In genomic region chr7:149180713-149181112, GRCh38 we compare ENCODE assay signal across 14 cellular contexts. TPM values are rescaled to one million over a fixed set of nuclear protein-coding genes. Genes with fewer than 3 reads are reported as not detected.
A peak's percentile ranks its signal among the peaks of the same experiment; 100 is the strongest.
DNase-seq lines count a peak whose midpoint lies in the region; ATAC-seq and TF ChIP-seq lines count a peak whose summit lies in the region.
"Had no signal": no experiment of that assay in that cellular context is flagged by ENCODE, and none has a peak within 500 bp of the region (broad histone marks: within the 10 kb centered on the region; RNA-seq: fewer than 3 reads in every experiment).

No MANE protein-coding gene starts in this region.

- no peak for ATAC-seq in CD8-positive, alpha-beta T cell
- no peak for ATAC-seq in PC-3
- no peak for ATAC-seq in HG03196 (IDR thresholded peaks at IDR 0.05; ENCODE audit: unreplicated experiment)

- H3K27me3 Mint-ChIP-seq in CD8-positive, alpha-beta T cell (ENCODE audit: low read depth): no peaks in the 10 kb centered on the region
- H3K27me3 Mint-ChIP-seq in mesothelial cell of epicardium (ENCODE audit: low read depth): no peaks in the 10 kb centered on the region
- H3K27me3 Mint-ChIP-seq: CD4-positive, CD25-positive, alpha-beta regulatory T cell had no signal

- H3K27me3 ChIP-seq in CD8-positive, alpha-beta T cell (ENCODE audit: insufficient read depth, low read length): no peaks in the 10 kb centered on the region
- no peaks in the 10 kb centered on the region for H3K27me3 ChIP-seq in PC-3 (ENCODE audit: low read length)
- H3K27me3 ChIP-seq in mammary epithelial cell (ENCODE audit: insufficient read depth, low read length): no peaks in the 10 kb centered on the region
- H3K27me3 ChIP-seq: MG63 had no signal

- H3K4me1 ChIP-seq in CD8-positive, alpha-beta T cell (ENCODE audit: insufficient read depth, low read length): no peaks in the 10 kb centered on the region
- H3K4me1 ChIP-seq in PC-3 (ENCODE audit: insufficient read depth, low read length): no peaks in the 10 kb centered on the region
- H3K4me1 ChIP-seq in mammary epithelial cell (ENCODE audit: insufficient read depth, low read length): peaks cover 24% of the 10 kb centered on the region

- no peak overlapping the region for H3K27ac ChIP-seq in CD8-positive, alpha-beta T cell (ENCODE audit: low read depth, low read length)
- H3K27ac ChIP-seq in PC-3 (ENCODE audit: low read length) (no peak overlapping the region), mammary epithelial cell (ENCODE audit: insufficient read depth, low read depth, low read length) (no peak overlapping the region)
- H3K27ac ChIP-seq: KMS-11 had no signal

- no peak for TF ChIP-seq CTCF in CD8-positive, alpha-beta T cell (IDR thresholded peaks at IDR 0.05)
- TF ChIP-seq CTCF in PC-3 (conservative IDR thresholded peaks at IDR 0.05; ENCODE audit: low read depth, low read length) (no peak), mammary epithelial cell (conservative IDR thresholded peaks at IDR 0.05 in 1 of 2, IDR thresholded peaks at IDR 0.05 in 1 of 2; ENCODE audit: extremely low read depth in 1 of 2, insufficient read depth in 1 of 2, low read depth in 1 of 2, low read length in 2 of 2) (no peak), mesothelial cell of epicardium (IDR thresholded peaks at IDR 0.05; ENCODE audit: unreplicated experiment) (no peak)

- no peak overlapping the region for H2AFZ ChIP-seq in PC-3 (ENCODE audit: low read length)
- H2AFZ ChIP-seq in mammary epithelial cell (ENCODE audit: low read depth, low read length): no peak overlapping the region

- TSS peak; percentile 6 for BruUV-seq in PC-3 (replicated peaks; lab: Mats Ljungman, UMichigan)
- BruUV-seq in mammary epithelial cell (replicated peaks; lab: Mats Ljungman, UMichigan): no TSS peak

- no peaks in the 10 kb centered on the region for H3K9me2 ChIP-seq in PC-3 (replicated peaks; ENCODE audit: low read length)

- H3K79me2 ChIP-seq in PC-3 (ENCODE audit: low read length): no peaks in the 10 kb centered on the region
- peaks cover 3% of the 10 kb centered on the region for H3K79me2 ChIP-seq in mammary epithelial cell (ENCODE audit: insufficient read depth, low read length)

- no peaks in the 10 kb centered on the region for H3F3A ChIP-seq in PC-3 (ENCODE audit: low read length, unreplicated experiment)

- H3K4me1 Mint-ChIP-seq in CD8-positive, alpha-beta T cell (ENCODE audit: low read depth): no peaks in the 10 kb centered on the region
- H3K4me1 Mint-ChIP-seq in mesothelial cell of epicardium: peaks cover 20% of the 10 kb centered on the region

- dilution Hi-C loops in mammary epithelial cell (cut with HindIII; ENCODE audit: low sequenced_read_pairs): no loop called here

- peaks cover 56% of the 10 kb centered on the region for H3K36me3 Mint-ChIP-seq in CD8-positive, alpha-beta T cell
- peaks cover 38% of the 10 kb centered on the region for H3K36me3 Mint-ChIP-seq in mesothelial cell of epicardium

- CTCF ChIA-PET in CD8-positive, alpha-beta T cell (lab: Charles Lee): no interaction called here
- CTCF ChIA-PET in PC-3 (lab: Charles Lee) (no interaction called here), mammary epithelial cell (lab: Charles Lee; ENCODE audit: low non-redundant PET) (no interaction called here)

- no peak overlapping the region for H3K4me3 ChIP-seq in CD8-positive, alpha-beta T cell (ENCODE audit: low read depth, low read length)
- H3K4me3 ChIP-seq in PC-3 (ENCODE audit: low read length) (no peak overlapping the region), mammary epithelial cell (replicated peaks in 1 of 3; ENCODE audit: insufficient read depth in 1 of 3, low read depth in 2 of 3, low read length in 3 of 3) (no peak overlapping the region)
- H3K4me3 ChIP-seq: MG63 had no signal

- H3K4me2 ChIP-seq in PC-3 (ENCODE audit: low read length) (no peak overlapping the region), mammary epithelial cell (ENCODE audit: insufficient read depth, low read depth, low read length) (peak overlapping the region; percentile 59)
- H3K4me2 ChIP-seq: KMS-11 had no signal

- DNase-seq in CD8-positive, alpha-beta T cell: no peak
- DNase-seq in PC-3 (no peak), mammary epithelial cell (no peak), mesothelial cell of epicardium (ENCODE audit: low spot score in 2 of 2, unreplicated experiment in 2 of 2) (no peak), NCI-H748 (lab: John Stamatoyannopoulos, UW; ENCODE audit: unreplicated experiment) (no peak), NCI-H146 treated with DMSO at 0.1 percent for 48 hours (lab: John Stamatoyannopoulos, UW; ENCODE audit: unreplicated experiment) (no peak)
- DNase-seq: ACHN; CD4-positive, CD25-positive, alpha-beta regulatory T cell; DMS79; MG63; NCI-H2029 treated with DMSO at 0.1 percent for 48 hours; NCI-H524 treated with DMSO at 0.1 percent for 48 hours had no signal

- H3K9ac ChIP-seq in PC-3 (ENCODE audit: low read length) (no peak overlapping the region), mammary epithelial cell (ENCODE audit: insufficient read depth, low read length) (no peak overlapping the region)
- H3K9ac ChIP-seq: KMS-11 had no signal

- H3K9me3 ChIP-seq in CD8-positive, alpha-beta T cell (ENCODE audit: low read length): no peaks in the 10 kb centered on the region
- H3K9me3 ChIP-seq in PC-3 (ENCODE audit: low read length) (no peaks in the 10 kb centered on the region), mammary epithelial cell (replicated peaks; ENCODE audit: insufficient read depth, low read length) (no peaks in the 10 kb centered on the region)
- H3K9me3 ChIP-seq: MG63 had no signal

- H3K36me3 ChIP-seq in CD8-positive, alpha-beta T cell (ENCODE audit: insufficient read depth, low read length): peaks cover 12% of the 10 kb centered on the region
- H3K36me3 ChIP-seq in PC-3 (ENCODE audit: low read depth, low read length): peaks cover 37% of the 10 kb centered on the region
- peaks cover 27% of the 10 kb centered on the region for H3K36me3 ChIP-seq in mammary epithelial cell (ENCODE audit: insufficient read depth, low read length)

- in situ Hi-C loops in mammary epithelial cell (cut with MboI; ENCODE audit: low sequenced_read_pairs in 2 of 2): no loop called here

- H3K27ac Mint-ChIP-seq in CD8-positive, alpha-beta T cell: peak overlapping the region; percentile 45
- peak overlapping the region; percentile 58 for H3K27ac Mint-ChIP-seq in mesothelial cell of epicardium

- H3K4me3 Mint-ChIP-seq in CD8-positive, alpha-beta T cell: no peak overlapping the region
- H3K4me3 Mint-ChIP-seq in mesothelial cell of epicardium: no peak overlapping the region
- H3K4me3 Mint-ChIP-seq: CD4-positive, CD25-positive, alpha-beta regulatory T cell had no signal

- intact Hi-C loops in CD8-positive, alpha-beta T cell (cut with DNase I, micrococcal nuclease): no loop called here
- intact Hi-C loops in PC-3 (cut with micrococcal nuclease): no loop called here
- intact Hi-C loops in mammary epithelial cell (cut with micrococcal nuclease): no loop called here

- no peaks in the 10 kb centered on the region for H3K9me3 Mint-ChIP-seq in CD8-positive, alpha-beta T cell
- H3K9me3 Mint-ChIP-seq in mesothelial cell of epicardium: no peaks in the 10 kb centered on the region
- H3K9me3 Mint-ChIP-seq: CD4-positive, CD25-positive, alpha-beta regulatory T cell had no signal

- POLR2A ChIA-PET in CD8-positive, alpha-beta T cell (lab: Charles Lee): interaction anchor here (0.6 to 1.5 kb wide), 2 partner anchors 13 to 14 kb away, joined by 3 to 4 read pairs; no protein-coding TSS in a partner anchor
- POLR2A ChIA-PET in PC-3 (lab: Charles Lee; ENCODE audit: unreplicated experiment): no interaction called here

- H4K20me1 ChIP-seq in PC-3 (ENCODE audit: low read length) (no peaks in the 10 kb centered on the region), mammary epithelial cell (ENCODE audit: insufficient read depth, low read length) (no peaks in the 10 kb centered on the region)

RNA-seq across cellular contexts. Expression of gene ZNF282, which starts 14.6 kb away (rescaled TPM):
- total RNA-seq in CD8-positive, alpha-beta T cell: 10 to 100 TPM; 12.5 to 14.9 TPM
- total RNA-seq in PC-3 (2014; rRNA removed) (31.4 and 39.7 TPM in 2 replicates), mammary epithelial cell (10 to 100 TPM; 38.0 to 44.9 TPM), mesothelial cell of epicardium (40.4 to 47.0 TPM (median 42.6 TPM) in 3 replicates)
- 13.9 TPM for polyA plus RNA-seq in mammary epithelial cell
- 23.8 TPM for polyA minus RNA-seq in mammary epithelial cell

RNA-seq across cellular contexts. Expression of gene ZNF398, which starts 33.5 kb away (rescaled TPM):
- 10 to 100 TPM; 12.9 to 15.1 TPM for total RNA-seq in CD8-positive, alpha-beta T cell
- total RNA-seq in PC-3 (2014; rRNA removed): 8.2 and 9.1 TPM in 2 replicates
- total RNA-seq in mammary epithelial cell: 10 to 100 TPM; 16.0 to 26.2 TPM
- polyA plus RNA-seq in mammary epithelial cell: 10.3 TPM
- polyA minus RNA-seq in mammary epithelial cell: 29.6 TPM
- total RNA-seq in mesothelial cell of epicardium: 20.0 to 21.9 TPM (median 20.6 TPM) in 3 replicates

RNA-seq across cellular contexts. Expression of gene ZNF425, which starts 54.6 kb away (rescaled TPM):
- under 1 TPM; 0.52 to 0.56 TPM for total RNA-seq in CD8-positive, alpha-beta T cell
- total RNA-seq in PC-3 (2014; rRNA removed): 1.6 and 2.0 TPM in 2 replicates
- total RNA-seq in mammary epithelial cell: 1 to 10 TPM; 3.0 to 3.3 TPM
- 1.7 TPM for polyA plus RNA-seq in mammary epithelial cell
- 2.1 TPM for polyA minus RNA-seq in mammary epithelial cell
- total RNA-seq in mesothelial cell of epicardium: 7.0 to 7.3 TPM (median 7.2 TPM) in 3 replicates

RNA-seq across cellular contexts. Expression of gene ZNF212, which starts 58.7 kb away (rescaled TPM):
- total RNA-seq in CD8-positive, alpha-beta T cell: 10 to 100 TPM; 20.9 to 22.1 TPM
- total RNA-seq in PC-3 (2014; rRNA removed) (9.7 and 10.4 TPM in 2 replicates), mammary epithelial cell (10 to 100 TPM in 1 of 2 donors, 1 to 10 TPM in 1; 9.2 to 11.1 TPM), mesothelial cell of epicardium (20.5 to 20.8 TPM (median 20.5 TPM) in 3 replicates)
- 5.4 TPM for polyA plus RNA-seq in mammary epithelial cell
- 14.1 TPM for polyA minus RNA-seq in mammary epithelial cell
